ENCODE assay signal across 21 cellular contexts in the genomic region with DNA sequence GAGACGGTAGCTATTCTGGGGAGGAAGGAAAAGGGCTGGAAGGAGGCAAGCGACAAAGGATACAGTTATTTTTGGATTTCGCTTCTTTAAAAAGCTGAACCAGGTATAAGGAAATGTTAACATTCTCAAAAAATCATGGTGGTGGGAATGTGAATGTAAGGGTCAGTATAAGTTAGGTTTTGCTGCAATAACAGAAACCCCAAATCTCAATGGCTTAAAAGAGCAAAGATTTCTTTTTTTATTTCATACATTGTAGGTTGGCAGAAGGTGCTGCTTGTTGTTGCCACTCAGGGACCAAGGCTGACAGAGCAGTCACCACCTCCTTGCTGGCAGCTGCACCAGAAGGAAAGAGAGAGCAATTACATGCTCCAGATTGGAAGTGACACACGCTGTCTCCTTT.
"Had no signal": no experiment of that assay in that cellular context is flagged by ENCODE, and none has a peak within 500 bp of the region (broad histone marks: within the 10 kb centered on the region; RNA-seq: fewer than 3 reads in every experiment).

No MANE protein-coding gene starts in this region.

- H3K27me3 Mint-ChIP-seq: brain had no signal

- H3K27ac ChIP-seq: epithelial cell of prostate, heart left ventricle, thyroid gland, upper lobe of right lung had no signal

- H3K4me3 ChIP-seq: heart left ventricle, spleen, thyroid gland, upper lobe of right lung had no signal

- H3K4me1 ChIP-seq: upper lobe of right lung had no signal

- H3K27ac Mint-ChIP-seq: activated naive CD4-positive, alpha-beta T cell treated with anti-CD3 and anti-CD28 coated beads for 36 hours; brain; progenitor cell of endocrine pancreas had no signal

- H3K4me3 Mint-ChIP-seq: activated naive CD4-positive, alpha-beta T cell treated with anti-CD3 and anti-CD28 coated beads for 36 hours; brain; natural killer cell had no signal

- ATAC-seq: heart left ventricle, left ventricle myocardium superior, natural killer cell, upper lobe of right lung had no signal

- H3K36me3 ChIP-seq: heart left ventricle, spleen, thyroid gland, upper lobe of right lung had no signal

- H3K4me1 Mint-ChIP-seq: brain had no signal

- H3K9me3 ChIP-seq: thyroid gland, upper lobe of right lung had no signal

- DNase-seq: activated CD4-positive, alpha-beta T cell treated with anti-CD3 and anti-CD28 coated beads for 4 hours; activated CD4-positive, alpha-beta T cell treated with anti-CD3 and anti-CD28 coated beads, Interleukin-2, amount 50 U/mL, for 48 hours; activated CD4-positive, CD25-positive, alpha-beta regulatory T cell; activated effector memory CD4-positive, alpha-beta T cell treated with Interleukin-2 at 50 U/mL for 16 hours; activated naive CD4-positive, alpha-beta T cell treated with anti-CD3 and anti-CD28 coated beads for 36 hours; activated T-cell treated with anti-CD3 and anti-CD28 coated beads, Interleukin-2, amount 50 U/mL, for 48 hours; aorta; heart left ventricle; left ventricle myocardium superior; mammary epithelial cell; midbrain; natural killer cell; spleen; stimulated activated CD4-positive, alpha-beta T cell treated with anti-CD3 and anti-CD28 coated beads, Interleukin-4, amount 100 ng/mL, for 24 hours; stimulated activated naive CD4-positive, alpha-beta T cell treated with Interleukin-2 at 50 U/mL for 16 hours; substantia nigra; thyroid gland; upper lobe of right lung had no signal

- H3K36me3 Mint-ChIP-seq: brain, natural killer cell had no signal
